In the genomic region with DNA sequence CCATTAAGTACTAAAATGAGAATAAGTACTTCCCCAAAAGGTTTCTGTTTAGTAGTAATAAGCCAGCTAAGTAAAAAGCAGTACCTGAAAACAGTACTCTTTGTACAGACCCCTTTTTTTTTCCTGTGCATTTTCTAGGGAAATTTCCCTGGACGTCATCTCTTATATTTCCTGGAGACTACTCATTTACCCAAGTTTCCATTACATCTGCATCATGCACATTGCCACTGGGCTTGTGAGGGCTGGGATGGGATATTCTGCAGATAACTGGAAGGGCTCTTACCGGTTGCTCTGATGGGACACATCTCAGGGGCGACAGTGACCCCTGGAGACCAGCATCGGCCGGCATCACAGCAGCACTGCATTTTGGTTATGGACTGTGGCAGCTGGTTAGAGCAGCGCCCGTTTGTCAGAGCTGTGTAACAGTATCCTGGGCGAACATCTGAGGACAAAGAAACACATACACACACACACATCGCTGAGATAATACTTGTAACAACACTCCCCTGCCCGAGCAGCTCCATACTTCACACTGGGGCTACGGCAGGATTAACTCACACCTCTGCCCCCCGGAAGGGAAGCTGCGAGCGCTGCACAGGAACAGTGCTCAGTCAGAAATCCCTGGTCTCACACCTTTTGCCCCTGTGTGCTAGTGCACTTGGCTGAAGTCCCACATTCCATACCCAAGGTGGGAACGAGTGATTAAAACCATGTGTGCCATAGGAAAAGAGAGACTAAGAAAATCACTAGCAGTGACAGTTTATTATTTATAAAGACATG, we compare ENCODE assay signal across 15 cellular contexts.
DNase-seq lines count a peak whose midpoint lies in the region; ATAC-seq and TF ChIP-seq lines count a peak whose summit lies in the region.
"Had no signal": no experiment of that assay in that cellular context is flagged by ENCODE, and none has a peak within 500 bp of the region (broad histone marks: within the 10 kb centered on the region; RNA-seq: fewer than 3 reads in every experiment).

No MANE protein-coding gene starts in this region.

- no peaks in the 10 kb centered on the region for H3K79me2 ChIP-seq in Loucy (ENCODE audit: insufficient read depth, low read length)

- no peaks in the 10 kb centered on the region for H3F3A ChIP-seq in Loucy (ENCODE audit: low read depth)

- H3K27me3 ChIP-seq in Loucy (ENCODE audit: insufficient read depth, low read length, poor library complexity, severe bottlenecking) = no peaks in the 10 kb centered on the region
- no peaks in the 10 kb centered on the region for H3K27me3 ChIP-seq in endodermal cell (ENCODE audit: control insufficient read depth, insufficient read depth, low read length, poor library complexity, severe bottlenecking)
- H3K27me3 ChIP-seq: cardiac muscle cell, heart right ventricle had no signal

- H3K36me3 Mint-ChIP-seq in endodermal cell (ENCODE audit: low read depth) (no peaks in the 10 kb centered on the region), osteocyte (ENCODE audit: unreplicated experiment) (peaks cover 84% of the 10 kb centered on the region)
- H3K36me3 Mint-ChIP-seq: activated naive CD4-positive, alpha-beta T cell treated with anti-CD3 and anti-CD28 coated beads, Interleukin-2, amount 50 U/mL, for 24 hours had no signal

- H3K9me3 ChIP-seq in Loucy (ENCODE audit: insufficient read depth, low read depth, low read length) = no peaks in the 10 kb centered on the region
- H3K9me3 ChIP-seq in endodermal cell (ENCODE audit: control insufficient read depth, low read length) = peaks cover 7% of the 10 kb centered on the region
- H3K9me3 ChIP-seq: heart right ventricle, lower lobe of right lung had no signal

- H3K9me3 Mint-ChIP-seq in endodermal cell (peaks cover 4% of the 10 kb centered on the region), osteocyte (ENCODE audit: unreplicated experiment) (no peaks in the 10 kb centered on the region)
- H3K9me3 Mint-ChIP-seq: activated naive CD4-positive, alpha-beta T cell treated with anti-CD3 and anti-CD28 coated beads, Interleukin-2, amount 50 U/mL, for 24 hours; type B pancreatic cell had no signal

- H3K27ac Mint-ChIP-seq in endodermal cell = no peak overlapping the region
- peak overlapping the region; percentile 61 for H3K27ac Mint-ChIP-seq in osteocyte (ENCODE audit: unreplicated experiment)
- H3K27ac Mint-ChIP-seq: activated naive CD4-positive, alpha-beta T cell treated with anti-CD3 and anti-CD28 coated beads, Interleukin-2, amount 50 U/mL, for 24 hours; type B pancreatic cell had no signal

- DNase-seq in NCI-H2107 treated with DMSO at 0.1 percent for 48 hours (lab: John Stamatoyannopoulos, UW; ENCODE audit: unreplicated experiment) (peak; percentile 30), NCI-H2107 (lab: John Stamatoyannopoulos, UW) (no peak), endodermal cell (peak; percentile 84), osteocyte (ENCODE audit: extremely low spot score, unreplicated experiment) (no peak)
- DNase-seq: heart right ventricle, Karpas-422, lower lobe of right lung, T-helper 9 cell had no signal

- ATAC-seq in GM21367 (IDR thresholded peaks at IDR 0.05; ENCODE audit: unreplicated experiment) (no peak), HG03520 (IDR thresholded peaks at IDR 0.05; ENCODE audit: unreplicated experiment) (no peak), GM18498 (IDR thresholded peaks at IDR 0.05; ENCODE audit: unreplicated experiment) (no peak)
- ATAC-seq: heart right ventricle, lower lobe of right lung had no signal

- 79 to 85% methylated on average over 6 to 15 of the region's 15 CpGs for WGBS in endodermal cell (ENCODE audit: insufficient coverage in 1 of 2, insufficient read length in 1 of 2), 2 experiments

- H3K4me1 Mint-ChIP-seq in endodermal cell (no peaks in the 10 kb centered on the region), osteocyte (ENCODE audit: unreplicated experiment) (peaks cover 28% of the 10 kb centered on the region)
- H3K4me1 Mint-ChIP-seq: activated naive CD4-positive, alpha-beta T cell treated with anti-CD3 and anti-CD28 coated beads, Interleukin-2, amount 50 U/mL, for 24 hours had no signal

- H4K20me1 ChIP-seq in Loucy (ENCODE audit: insufficient read depth, low read length, poor library complexity, severe bottlenecking) = no peaks in the 10 kb centered on the region

- H2AFZ ChIP-seq in Loucy (ENCODE audit: low read length) = no peak overlapping the region

- H3K4me3 Mint-ChIP-seq in endodermal cell (no peak overlapping the region), osteocyte (ENCODE audit: unreplicated experiment) (no peak overlapping the region)
- H3K4me3 Mint-ChIP-seq: activated naive CD4-positive, alpha-beta T cell treated with anti-CD3 and anti-CD28 coated beads, Interleukin-2, amount 50 U/mL, for 24 hours; type B pancreatic cell had no signal

- H3K27ac ChIP-seq in endodermal cell (ENCODE audit: low read depth, low read length) = no peak overlapping the region
- H3K27ac ChIP-seq: cardiac muscle cell, heart right ventricle, lower lobe of right lung had no signal

- no peak overlapping the region for H3K4me2 ChIP-seq in Loucy (ENCODE audit: low read depth, low read length, poor library complexity, severe bottlenecking)

- H3K9ac ChIP-seq in Loucy (ENCODE audit: low read depth, low read length, poor library complexity, severe bottlenecking) (no peak overlapping the region), endodermal cell (ENCODE audit: extremely low read depth, low read length, poor library complexity, severe bottlenecking) (no peak overlapping the region)

- no peaks in the 10 kb centered on the region for H3K36me3 ChIP-seq in Loucy (ENCODE audit: insufficient read depth, low read length)
- H3K36me3 ChIP-seq in endodermal cell (ENCODE audit: control insufficient read depth, insufficient read depth, low read length) = no peaks in the 10 kb centered on the region
- H3K36me3 ChIP-seq: cardiac muscle cell had no signal

- H3K4me3 ChIP-seq in Loucy (ENCODE audit: low read length, poor library complexity, severe bottlenecking) (no peak overlapping the region), endodermal cell (ENCODE audit: low read length) (no peak overlapping the region)
- H3K4me3 ChIP-seq: cardiac muscle cell, heart right ventricle, lower lobe of right lung had no signal

- peak; percentile 36 for TF ChIP-seq CTCF in Loucy (conservative IDR thresholded peaks at IDR 0.05; ENCODE audit: low read length)
- peak; percentile 74 for TF ChIP-seq CTCF in endodermal cell (conservative IDR thresholded peaks at IDR 0.05)
- TF ChIP-seq CTCF in osteocyte (IDR thresholded peaks at IDR 0.05) = no peak

- no peaks in the 10 kb centered on the region for H3K27me3 Mint-ChIP-seq in endodermal cell (ENCODE audit: insufficient read depth)
- H3K27me3 Mint-ChIP-seq in osteocyte (ENCODE audit: unreplicated experiment) = no peaks in the 10 kb centered on the region
- H3K27me3 Mint-ChIP-seq: activated naive CD4-positive, alpha-beta T cell treated with anti-CD3 and anti-CD28 coated beads, Interleukin-2, amount 50 U/mL, for 24 hours; type B pancreatic cell had no signal

- no peaks in the 10 kb centered on the region for H3K9me2 ChIP-seq in Loucy (replicated peaks; ENCODE audit: low read depth, low read length)

- H3K4me1 ChIP-seq in Loucy (ENCODE audit: insufficient read depth, low read length, poor library complexity, severe bottlenecking) (no peaks in the 10 kb centered on the region), endodermal cell (ENCODE audit: control insufficient read depth, insufficient read depth, low read length) (no peaks in the 10 kb centered on the region)
- H3K4me1 ChIP-seq: lower lobe of right lung had no signal

Comparison
In these comparisons a context has a peak if more than half of its experiments do, and no peak if none do; other contexts are left out.
1. DNase-seq: peak in NCI-H2107 treated with DMSO at 0.1 percent for 48 hours (single experiment) and endodermal cell (single experiment); none in NCI-H2107 (single experiment) and osteocyte (single experiment).